10 cellular contexts compared by ENCODE assay signal in the genomic region with DNA sequence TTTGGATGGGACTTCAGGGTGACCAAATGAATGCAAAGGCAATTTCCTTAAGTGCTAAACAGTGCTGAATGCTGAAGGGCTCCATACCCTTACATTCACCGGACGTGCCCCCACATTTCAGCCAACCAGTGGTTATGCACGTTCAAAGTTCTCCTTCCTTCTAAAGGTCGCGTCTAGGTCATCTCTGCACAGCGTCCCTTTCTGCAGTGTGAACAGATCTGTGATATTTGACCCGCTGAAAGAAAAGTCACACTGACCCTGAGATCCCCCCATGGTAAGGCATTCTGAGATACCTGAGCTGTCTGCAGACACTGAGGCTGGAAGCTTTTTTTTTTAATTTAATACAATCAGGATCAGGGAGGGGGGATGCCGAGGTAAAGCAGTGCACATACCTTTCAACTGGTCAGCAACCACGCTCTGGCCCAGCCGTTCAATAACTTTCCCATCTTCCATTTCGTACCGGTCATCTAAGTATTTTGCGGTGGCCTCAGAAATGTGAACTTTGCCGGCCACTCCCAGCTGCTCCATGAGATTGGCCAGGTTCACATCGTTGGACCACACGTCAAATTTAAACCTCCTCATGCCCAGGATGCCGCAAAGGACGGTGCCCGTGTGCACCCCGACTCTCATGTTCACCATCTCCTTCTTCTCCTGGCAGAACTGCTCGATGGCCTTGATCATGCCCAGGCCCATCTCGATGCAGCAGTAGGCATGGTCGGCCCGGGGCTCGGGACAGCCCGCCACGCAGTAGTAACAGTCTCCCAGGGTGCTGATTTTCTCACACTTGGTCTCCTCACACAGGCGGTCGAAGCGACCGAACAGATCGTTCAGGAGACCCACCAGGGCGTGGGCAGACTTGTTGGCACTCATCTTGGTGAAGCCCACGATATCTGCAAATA. TPM values are rescaled to one million over a fixed set of nuclear protein-coding genes. Genes with fewer than 3 reads are reported as not detected.
DNase-seq lines count a peak whose midpoint lies in the region; ATAC-seq and TF ChIP-seq lines count a peak whose summit lies in the region.
"Had no signal": no experiment of that assay in that cellular context is flagged by ENCODE, and none has a peak within 500 bp of the region (broad histone marks: within the 10 kb centered on the region; RNA-seq: fewer than 3 reads in every experiment).

No MANE protein-coding gene starts in this region.

- H3K36me3 Mint-ChIP-seq in brain, result peaks cover 60% of the 10 kb centered on the region

- no peaks in the 10 kb centered on the region for H3K79me2 ChIP-seq in MM.1S (ENCODE audit: low read length)

- H3K4me2 ChIP-seq in MM.1S (ENCODE audit: low read depth, low read length), result no peak overlapping the region

- H3K36me3 ChIP-seq in lung (ENCODE audit: control insufficient read depth in 2 of 2, insufficient read depth in 2 of 2, low read length in 2 of 2) (no peaks in the 10 kb centered on the region), urinary bladder (ENCODE audit: insufficient read depth) (no peaks in the 10 kb centered on the region), MM.1S (replicated peaks; ENCODE audit: insufficient read depth, low read length) (no peaks in the 10 kb centered on the region)

- H3K27ac ChIP-seq in lung (ENCODE audit: low read depth in 1 of 2, low read length in 1 of 2) (peak overlapping the region in 1 of 2 donors; percentile 20), urinary bladder (ENCODE audit: low read depth) (no peak overlapping the region), MM.1S (ENCODE audit: low read length) (no peak overlapping the region)

- H3K27me3 Mint-ChIP-seq in brain, result peaks cover 7% of the 10 kb centered on the region

- H3K4me1 Mint-ChIP-seq in brain, result peaks cover 69% of the 10 kb centered on the region

- H3K27me3 ChIP-seq in lung (ENCODE audit: control insufficient read depth, insufficient read depth), result no peaks in the 10 kb centered on the region
- H3K27me3 ChIP-seq in MM.1S (replicated peaks; ENCODE audit: insufficient read depth, low read length), result peaks cover 17% of the 10 kb centered on the region

- H3K27ac Mint-ChIP-seq in brain, result peak overlapping the region in 4 of 5 experiments; percentile 2 to 56 (median 26)

- H3K4me3 ChIP-seq in lung, result peak overlapping the region; percentile 11
- peak overlapping the region; percentile 14 for H3K4me3 ChIP-seq in urinary bladder (ENCODE audit: low read depth, low read length)
- H3K4me3 ChIP-seq in MM.1S (ENCODE audit: low read length), result no peak overlapping the region

- H3K4me1 ChIP-seq in lung (ENCODE audit: control insufficient read depth in 2 of 2, insufficient read depth in 2 of 2, low read length in 2 of 2) (peaks cover 0 to 30% of the 10 kb centered on the region in 2 donors), urinary bladder (ENCODE audit: insufficient read depth) (no peaks in the 10 kb centered on the region), MM.1S (ENCODE audit: low read length) (no peaks in the 10 kb centered on the region)

- intact Hi-C loops in Right ventricle myocardium inferior (cut with DNase I), result loop anchor here (2.0 to 10.0 kb wide), 2 partner anchors 139 to 211 kb away; no protein-coding TSS in a partner anchor
- intact Hi-C loops in cardiac septum (cut with DNase I), result loop anchor here (2.0 to 10.0 kb wide), 2 partner anchors 25 to 59 kb away; no protein-coding TSS in a partner anchor

- H3K9me3 ChIP-seq in lung (ENCODE audit: control insufficient read depth in 2 of 2, insufficient read depth in 1 of 2, low read length in 1 of 2) (no peaks in the 10 kb centered on the region), MM.1S (replicated peaks; ENCODE audit: insufficient read depth, low read length) (no peaks in the 10 kb centered on the region)

- peak overlapping the region; percentile 77 to 92 (median 84) for H3K4me3 Mint-ChIP-seq in brain

- no peak overlapping the region for H2AFZ ChIP-seq in MM.1S (ENCODE audit: low read length)

- 78 to 91% methylated on average over 34 of the region's 34 CpGs for WGBS in lung, 2 donors
- 73% methylated on average over 34 of the region's 34 CpGs for WGBS in urinary bladder

- no peaks in the 10 kb centered on the region for H4K20me1 ChIP-seq in MM.1S (ENCODE audit: insufficient read depth, low read length)

- peaks cover 0 to 12% (median 3%) of the 10 kb centered on the region in 5 experiments for H3K9me3 Mint-ChIP-seq in brain

- H3K9me2 ChIP-seq in MM.1S (replicated peaks; ENCODE audit: insufficient read depth, low read length), result no peaks in the 10 kb centered on the region

- no peak for TF ChIP-seq CTCF in brain (conservative IDR thresholded peaks at IDR 0.05)
- TF ChIP-seq CTCF in lung (IDR thresholded peaks at IDR 0.05; ENCODE audit: control extremely low read depth, extremely low read depth), result no peak
- TF ChIP-seq CTCF in MM.1S (IDR thresholded peaks at IDR 0.05; ENCODE audit: low read length), result no peak

- H3F3A ChIP-seq in MM.1S (ENCODE audit: insufficient read depth, low read length), result no peaks in the 10 kb centered on the region

- no peak overlapping the region for H3K9ac ChIP-seq in MM.1S (ENCODE audit: low read length)

- DNase-seq in Right ventricle myocardium inferior (ENCODE audit: missing footprints), result no peak
- no peak for DNase-seq in cardiac septum (ENCODE audit: low spot score)
- no peak for DNase-seq in lung (ENCODE audit: low spot score)
- DNase-seq in H4 (ENCODE audit: low spot score), result no peak
- DNase-seq in MM.1S, result no peak
- DNase-seq: anterior cingulate cortex, SHP77 had no signal

- peak; percentile 15 for ATAC-seq in Right ventricle myocardium inferior
- no peak for ATAC-seq in lung (ENCODE audit: insufficient read depth, low FRiP score)
- no peak for ATAC-seq in GM21717 (IDR thresholded peaks at IDR 0.05; ENCODE audit: unreplicated experiment)

RNA-seq across cellular contexts. Expression of gene ADCY9, which starts 2.6 kb away (rescaled TPM):
- total RNA-seq in Right ventricle myocardium inferior (48.2 TPM), cardiac septum (44.0 TPM), lung (10 to 100 TPM; 22.3 to 37.6 TPM), urinary bladder (18.6 TPM)
- polyA plus RNA-seq in brain (ENCODE audit: insufficient read depth, low read depth, low replicate concordance) (11.1 TPM), lung (10 to 100 TPM; 12.7 to 12.8 TPM), urinary bladder (21.8 TPM)
- 3.9 and 5.1 TPM in 2 replicates for total RNA-seq in H4 (2014; rRNA removed; shearing (Covaris generic))
